In the genomic region with DNA sequence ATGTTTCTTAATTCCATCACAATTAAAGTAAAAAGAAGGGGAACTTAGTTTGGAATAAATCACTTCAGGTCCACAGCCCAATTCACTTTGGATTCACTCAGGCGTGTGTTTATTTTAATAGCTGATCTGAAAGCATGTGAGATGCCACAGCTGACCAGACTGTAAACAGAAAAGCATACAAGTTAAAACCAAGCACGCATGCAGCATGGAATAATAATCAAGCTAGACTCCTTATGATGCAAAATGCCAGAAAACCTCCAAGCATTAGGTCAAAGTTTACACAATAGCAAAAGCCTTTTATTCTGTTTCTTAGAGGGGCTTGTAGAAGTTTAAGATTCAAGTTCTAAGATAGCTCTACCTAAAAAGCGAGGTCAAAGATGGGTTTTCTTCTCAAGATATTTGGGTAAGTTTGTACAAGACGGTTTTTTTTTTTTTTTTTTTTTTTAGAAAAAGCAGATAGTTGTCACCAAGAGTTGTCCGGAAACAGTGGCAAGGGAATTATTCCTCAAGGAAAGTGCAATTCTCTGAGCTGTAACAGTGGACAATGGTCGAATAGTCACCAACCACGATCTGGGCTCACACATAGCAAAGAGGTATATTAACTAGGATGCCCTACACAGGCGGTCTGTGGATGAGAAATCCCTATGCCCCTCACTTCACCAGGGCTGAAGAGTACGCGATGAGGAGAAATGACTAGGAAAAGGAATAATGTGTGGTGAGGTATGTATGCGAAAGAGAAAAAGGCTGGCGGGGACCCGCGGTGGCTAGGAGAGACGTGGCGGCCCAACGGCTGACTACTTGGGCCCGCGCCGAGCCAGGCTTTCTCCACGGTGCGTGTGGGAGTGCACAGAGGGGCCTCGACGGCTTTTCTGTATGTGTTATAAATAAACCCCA, we compare ENCODE assay signal across 8 cellular contexts. TPM values are rescaled to one million over a fixed set of nuclear protein-coding genes. Genes with fewer than 3 reads are reported as not detected.
A peak's percentile ranks its signal among the peaks of the same experiment; 100 is the strongest.
DNase-seq lines count a peak whose midpoint lies in the region; ATAC-seq, FAIRE-seq and TF ChIP-seq lines count a peak whose summit lies in the region.

No MANE protein-coding gene starts in this region.

- TF ChIP-seq POLR2A in GM12892 (IDR thresholded peaks at IDR 0.05; ENCODE audit: low read depth, low read length) = no peak

- H3K79me2 ChIP-seq in KMS-11 (ENCODE audit: insufficient read depth, low read depth) = no peaks in the 10 kb centered on the region

- no peak for TF ChIP-seq CTCF in KMS-11 (conservative IDR thresholded peaks at IDR 0.05; ENCODE audit: low read depth, low read length)

- no peaks in the 10 kb centered on the region for H3K36me3 ChIP-seq in KMS-11 (ENCODE audit: insufficient read depth)

- DNase-seq in caudate nucleus (lab: John Stamatoyannopoulos, UW) (no peak), left colon (no peak), substantia nigra (lab: John Stamatoyannopoulos, UW) (peak in 3 of 49 donors; percentile 25 to 72 (median 48)), GM12892 (ENCODE audit: insufficient read length) (no peak)

- ATAC-seq in left colon (peak; percentile 28), GM21390 (IDR thresholded peaks at IDR 0.05; ENCODE audit: unreplicated experiment) (no peak), GM21737 (IDR thresholded peaks at IDR 0.05; ENCODE audit: unreplicated experiment) (no peak), HG03432 (IDR thresholded peaks at IDR 0.05; ENCODE audit: unreplicated experiment) (no peak)

- no peak overlapping the region for H3K9ac ChIP-seq in KMS-11

- no peaks in the 10 kb centered on the region for H4K20me1 ChIP-seq in KMS-11 (ENCODE audit: insufficient read depth)

- peak overlapping the region; percentile 42 for H3K4me2 ChIP-seq in KMS-11

- intact Hi-C loops in left colon (cut with DNase I, micrococcal nuclease) = no loop called here

- no peak for FAIRE-seq in GM12892 (lab: Jason Lieb, UNC)

- no peak overlapping the region for H3K4me3 ChIP-seq in KMS-11 (IDR thresholded peaks at IDR 0.05; ENCODE audit: insufficient read depth, low read depth, low read length)

- H3K27ac ChIP-seq in KMS-11 = no peak overlapping the region
- peak overlapping the region; percentile 71 for H3K27ac ChIP-seq in caudate nucleus (ENCODE audit: low read depth, low read length)
- H3K27ac ChIP-seq in substantia nigra (ENCODE audit: low read depth, low read length, poor library complexity, severe bottlenecking) = peak overlapping the region; percentile 86

- no peaks in the 10 kb centered on the region for H3K4me1 ChIP-seq in KMS-11 (ENCODE audit: low read depth, poor library complexity, severe bottlenecking)

- no peaks in the 10 kb centered on the region for H3K27me3 ChIP-seq in KMS-11 (ENCODE audit: insufficient read depth, low read depth)

- peak overlapping the region; percentile 73; the same call in 1 of the 2 replicates for H2AFZ ChIP-seq in KMS-11 (ENCODE audit: low read depth)

RNA-seq across cellular contexts. Expression of a gene that starts 0.7 kb away (rescaled TPM):
- 10 to 100 TPM; 11.8 to 13.8 TPM for total RNA-seq in left colon
- not detected for polyA plus RNA-seq in GM12892 (2012; ENCODE audit: missing spikeins)
